Comparison of ENCODE assay signal across 14 cellular contexts in genomic region chr17:251531-251930, GRCh38.
"Had no signal": no experiment of that assay in that cellular context is flagged by ENCODE, and none has a peak within 500 bp of the region (broad histone marks: within the 10 kb centered on the region; RNA-seq: fewer than 3 reads in every experiment).

No MANE protein-coding gene starts in this region.

- H3K36me3 ChIP-seq: breast epithelium, prostate gland, thoracic aorta, vagina had no signal

- ATAC-seq: activated CD4-positive, alpha-beta T cell treated with anti-CD3 and anti-CD28 coated beads for 36 hours; activated CD8-positive, alpha-beta T cell treated with anti-CD3 and anti-CD28 coated beads, Interleukin-2, amount 10 ng/mL, durations not matched to agents 7 days and 5 days; stimulated activated naive CD8-positive, alpha-beta T cell treated with anti-CD3 and anti-CD28 coated beads, Interleukin-15, amount 100 ng/mL, for 72 hours had no signal

- H3K4me3 ChIP-seq: breast epithelium, esophagus squamous epithelium, prostate gland, thoracic aorta, vagina had no signal

- H3K27me3 Mint-ChIP-seq: activated CD4-positive, alpha-beta T cell treated with anti-CD3 and anti-CD28 coated beads for 36 hours; activated naive CD4-positive, alpha-beta T cell treated with anti-CD3 and anti-CD28 coated beads, Interleukin-2, amount 50 U/mL, for 24 hours; stimulated activated naive CD8-positive, alpha-beta T cell treated with anti-CD3 and anti-CD28 coated beads, Interleukin-15, amount 100 ng/mL, for 72 hours had no signal

- H3K4me3 Mint-ChIP-seq: activated CD4-positive, alpha-beta T cell treated with anti-CD3 and anti-CD28 coated beads for 36 hours; activated CD8-positive, alpha-beta T cell treated with anti-CD3 and anti-CD28 coated beads, Interleukin-2, amount 10 ng/mL, durations not matched to agents 7 days and 5 days; activated naive CD4-positive, alpha-beta T cell treated with anti-CD3 and anti-CD28 coated beads, Interleukin-2, amount 50 U/mL, for 24 hours; stimulated activated naive CD8-positive, alpha-beta T cell treated with anti-CD3 and anti-CD28 coated beads, Interleukin-15, amount 100 ng/mL, for 72 hours had no signal

- DNase-seq: activated CD4-positive, alpha-beta T cell treated with anti-CD3 and anti-CD28 coated beads for 36 hours; activated CD8-positive, alpha-beta T cell treated with anti-CD3 and anti-CD28 coated beads, Interleukin-2, amount 10 ng/mL, durations not matched to agents 7 days and 5 days; esophagus squamous epithelium; foreskin fibroblast; glutamatergic neuron; stimulated activated CD4-positive, alpha-beta T cell treated with anti-CD3 and anti-CD28 coated beads, Interleukin-15, amount 100 ng/mL, for 24 hours; stimulated activated CD4-positive, alpha-beta T cell treated with anti-CD3 and anti-CD28 coated beads, Interleukin-4, amount 100 ng/mL, for 24 hours had no signal

- H3K27me3 ChIP-seq: breast epithelium, esophagus squamous epithelium, vagina had no signal

- H3K27ac ChIP-seq: breast epithelium, esophagus squamous epithelium, prostate gland, thoracic aorta, vagina had no signal

- H3K27ac Mint-ChIP-seq: activated CD4-positive, alpha-beta T cell treated with anti-CD3 and anti-CD28 coated beads for 36 hours; activated CD8-positive, alpha-beta T cell treated with anti-CD3 and anti-CD28 coated beads, Interleukin-2, amount 10 ng/mL, durations not matched to agents 7 days and 5 days; activated naive CD4-positive, alpha-beta T cell treated with anti-CD3 and anti-CD28 coated beads, Interleukin-2, amount 50 U/mL, for 24 hours; activated T-helper 2 cell treated with anti-CD3 and anti-CD28 coated beads, Interferon-gamma antibody, Interleukin-2, Interleukin-4, amounts not matched to agents 10 μg/mL and 5 μg/mL and 100 μg/mL, durations not matched to agents 14 hours and 24 hours and 36 hours had no signal

- H3K4me1 Mint-ChIP-seq: activated CD4-positive, alpha-beta T cell treated with anti-CD3 and anti-CD28 coated beads for 36 hours; activated naive CD4-positive, alpha-beta T cell treated with anti-CD3 and anti-CD28 coated beads, Interleukin-2, amount 50 U/mL, for 24 hours; stimulated activated naive CD8-positive, alpha-beta T cell treated with anti-CD3 and anti-CD28 coated beads, Interleukin-15, amount 100 ng/mL, for 72 hours had no signal

- H3K9me3 ChIP-seq: breast epithelium, esophagus squamous epithelium, prostate gland, thoracic aorta, vagina had no signal

- H3K9me3 Mint-ChIP-seq: activated naive CD4-positive, alpha-beta T cell treated with anti-CD3 and anti-CD28 coated beads, Interleukin-2, amount 50 U/mL, for 24 hours; activated T-helper 2 cell treated with anti-CD3 and anti-CD28 coated beads, Interferon-gamma antibody, Interleukin-2, Interleukin-4, amounts not matched to agents 10 μg/mL and 5 μg/mL and 100 μg/mL, durations not matched to agents 14 hours and 24 hours and 36 hours; stimulated activated naive CD8-positive, alpha-beta T cell treated with anti-CD3 and anti-CD28 coated beads, Interleukin-15, amount 100 ng/mL, for 72 hours had no signal

- H3K4me1 ChIP-seq: breast epithelium, esophagus squamous epithelium, prostate gland, vagina had no signal

- H3K36me3 Mint-ChIP-seq: activated naive CD4-positive, alpha-beta T cell treated with anti-CD3 and anti-CD28 coated beads, Interleukin-2, amount 50 U/mL, for 24 hours had no signal
